Comparison of ENCODE assay signal across 14 cellular contexts in the genomic region with DNA sequence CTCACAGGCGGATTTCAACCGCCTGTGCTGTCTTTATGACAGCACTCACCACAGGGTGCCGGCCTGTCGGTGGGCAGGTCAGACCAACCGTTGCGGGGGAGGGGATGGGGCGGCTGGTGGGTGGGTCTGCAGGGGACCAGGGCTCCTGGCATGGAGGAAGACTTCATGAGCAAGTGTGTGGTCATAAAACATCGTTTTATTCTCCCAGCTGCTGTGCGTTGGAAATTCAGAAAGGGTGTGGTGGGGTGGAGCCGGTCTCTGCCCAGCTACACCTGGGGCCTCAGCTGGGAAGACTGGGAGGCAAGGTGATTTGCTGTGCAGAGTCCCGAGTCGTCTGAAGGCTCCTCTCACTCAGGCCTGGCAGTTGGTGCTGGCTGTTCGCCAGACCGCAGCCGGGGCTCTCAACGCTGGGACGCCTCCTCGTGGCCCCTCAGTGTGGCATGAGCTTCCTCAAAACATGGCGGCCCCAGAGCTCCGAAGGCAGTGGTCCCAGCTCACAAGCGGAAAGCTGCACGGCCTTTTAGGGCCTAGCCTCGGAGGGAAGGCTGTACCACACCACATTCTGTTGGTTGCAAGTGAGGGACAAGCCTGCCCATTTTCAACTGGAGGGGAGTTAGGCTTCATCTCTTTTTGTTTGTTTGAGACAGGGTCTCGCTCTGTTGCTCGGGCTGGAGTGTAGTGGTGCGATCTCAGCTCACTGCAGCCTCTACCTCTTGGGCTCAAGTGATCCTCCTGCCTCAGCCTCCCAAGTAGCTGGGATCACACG. TPM values are rescaled to one million over a fixed set of nuclear protein-coding genes. Genes with fewer than 3 reads are reported as not detected.
A peak's percentile ranks its signal among the peaks of the same experiment; 100 is the strongest.
DNase-seq lines count a peak whose midpoint lies in the region; ATAC-seq and TF ChIP-seq lines count a peak whose summit lies in the region.
"Had no signal": no experiment of that assay in that cellular context is flagged by ENCODE, and none has a peak within 500 bp of the region (broad histone marks: within the 10 kb centered on the region; RNA-seq: fewer than 3 reads in every experiment).

No MANE protein-coding gene starts in this region.

- H3K27ac Mint-ChIP-seq in CD14-positive monocyte (peak overlapping the region; percentile 74 to 97 (median 94)), natural killer cell (peak overlapping the region; percentile 96 to 99)
- H3K27ac Mint-ChIP-seq in activated CD8-positive, alpha-beta T cell treated with anti-CD3 and anti-CD28 coated beads, Interleukin-2, amount 10 ng/mL, durations not matched to agents 7 days and 5 days: peak overlapping the region; percentile 71

- peak overlapping the region; percentile 95 for H3K9ac ChIP-seq in Loucy (ENCODE audit: low read depth, low read length, poor library complexity, severe bottlenecking)

- H3K4me3 Mint-ChIP-seq in CD14-positive monocyte (no peak overlapping the region), natural killer cell (peak overlapping the region; percentile 95)
- no peak overlapping the region for H3K4me3 Mint-ChIP-seq in activated CD8-positive, alpha-beta T cell treated with anti-CD3 and anti-CD28 coated beads, Interleukin-2, amount 10 ng/mL, durations not matched to agents 7 days and 5 days

- H3K9me3 Mint-ChIP-seq in CD14-positive monocyte (peaks cover 0 to 11% (median 1%) of the 10 kb centered on the region in 7 donors), natural killer cell (no peaks in the 10 kb centered on the region)
- H3K9me3 Mint-ChIP-seq in activated CD8-positive, alpha-beta T cell treated with anti-CD3 and anti-CD28 coated beads, Interleukin-2, amount 10 ng/mL, durations not matched to agents 7 days and 5 days (ENCODE audit: insufficient read depth): no peaks in the 10 kb centered on the region

- TF ChIP-seq CTCF in CD14-positive monocyte (IDR thresholded peaks at IDR 0.05) (no peak), Loucy (conservative IDR thresholded peaks at IDR 0.05; ENCODE audit: low read length) (peak; percentile 56), natural killer cell (IDR thresholded peaks at IDR 0.05) (no peak)

- H3K27me3 Mint-ChIP-seq in CD14-positive monocyte (ENCODE audit: low read depth in 3 of 3) (peaks cover 1 to 2% (median 1%) of the 10 kb centered on the region in 3 donors), natural killer cell (ENCODE audit: low read depth in 2 of 2) (peaks cover 0 to 2% of the 10 kb centered on the region in 2 donors)
- H3K27me3 Mint-ChIP-seq in activated CD8-positive, alpha-beta T cell treated with anti-CD3 and anti-CD28 coated beads, Interleukin-2, amount 10 ng/mL, durations not matched to agents 7 days and 5 days (ENCODE audit: low read depth): no peaks in the 10 kb centered on the region

- peaks cover 91% of the 10 kb centered on the region for H3K79me2 ChIP-seq in Loucy (ENCODE audit: insufficient read depth, low read length)

- H3K9me3 ChIP-seq in Loucy (ENCODE audit: insufficient read depth, low read depth, low read length): no peaks in the 10 kb centered on the region
- H3K9me3 ChIP-seq: psoas muscle had no signal

- CTCF ChIA-PET in activated CD8-positive, alpha-beta T cell treated with anti-CD3 and anti-CD28 coated beads, Interleukin-2, amount 10 ng/mL, durations not matched to agents 7 days and 5 days (lab: Charles Lee): interaction anchor here (1.5 to 4.4 kb wide), 5 partner anchors 10 to 49 kb away, joined by 4 to 24 read pairs (median 12); no protein-coding TSS in a partner anchor

- POLR2A ChIA-PET in activated CD8-positive, alpha-beta T cell treated with anti-CD3 and anti-CD28 coated beads, Interleukin-2, amount 10 ng/mL, durations not matched to agents 7 days and 5 days (lab: Charles Lee): interaction anchor here (0.6 to 5.0 kb wide), 3 partner anchors 10 to 15 kb away, joined by 3 to 67 read pairs (median 24); no protein-coding TSS in a partner anchor

- H3K9me2 ChIP-seq in Loucy (replicated peaks; ENCODE audit: low read depth, low read length): no peaks in the 10 kb centered on the region

- peaks cover 45% of the 10 kb centered on the region for H3F3A ChIP-seq in Loucy (ENCODE audit: low read depth)

- no peak overlapping the region for H2AFZ ChIP-seq in Loucy (ENCODE audit: low read length)

- peaks cover 87% of the 10 kb centered on the region for H3K4me1 ChIP-seq in Loucy (ENCODE audit: insufficient read depth, low read length, poor library complexity, severe bottlenecking)

- peaks cover 49% of the 10 kb centered on the region for H4K20me1 ChIP-seq in Loucy (ENCODE audit: insufficient read depth, low read length, poor library complexity, severe bottlenecking)

- ATAC-seq in activated CD8-positive, alpha-beta T cell treated with anti-CD3 and anti-CD28 coated beads, Interleukin-2, amount 10 ng/mL, durations not matched to agents 7 days and 5 days: no peak
- ATAC-seq in natural killer cell: no peak
- no peak for ATAC-seq in GM19455 (IDR thresholded peaks at IDR 0.05; ENCODE audit: unreplicated experiment)
- ATAC-seq: psoas muscle had no signal

- peak overlapping the region; percentile 97 for H3K4me2 ChIP-seq in Loucy (ENCODE audit: low read depth, low read length, poor library complexity, severe bottlenecking)

- peaks cover 93% of the 10 kb centered on the region for H3K4me1 Mint-ChIP-seq in CD14-positive monocyte
- H3K4me1 Mint-ChIP-seq in activated CD8-positive, alpha-beta T cell treated with anti-CD3 and anti-CD28 coated beads, Interleukin-2, amount 10 ng/mL, durations not matched to agents 7 days and 5 days (ENCODE audit: low read depth): peaks cover 76% of the 10 kb centered on the region
- peaks cover 99 to 100% of the 10 kb centered on the region in 2 donors for H3K4me1 Mint-ChIP-seq in natural killer cell

- peaks cover 10% of the 10 kb centered on the region; the same call in 1 of the 2 replicates for H3K36me3 ChIP-seq in Loucy (ENCODE audit: insufficient read depth, low read length)

- DNase-seq in CD14-positive monocyte (ENCODE audit: low spot score) (no peak), natural killer cell (no peak), mucosa of gallbladder (ENCODE audit: low spot score) (no peak), NCI-H1694 (lab: John Stamatoyannopoulos, UW) (no peak)
- DNase-seq in activated CD8-positive, alpha-beta T cell treated with anti-CD3 and anti-CD28 coated beads, Interleukin-2, amount 10 ng/mL, durations not matched to agents 7 days and 5 days: no peak
- DNase-seq in activated T-cell treated with anti-CD3 and anti-CD28 coated beads, Interleukin-2, amount 50 U/mL, for 1 hour: no peak
- DNase-seq: effector memory CD4-positive, alpha-beta T cell; head of caudate nucleus; NCI-H2081 treated with DMSO at 0.1 percent for 48 hours; psoas muscle; stimulated activated CD4-positive, alpha-beta T cell treated with anti-CD3 and anti-CD28 coated beads, Interleukin-4, amount 100 ng/mL, for 1 hour had no signal

- H3K4me3 ChIP-seq in Loucy (ENCODE audit: low read length, poor library complexity, severe bottlenecking): peak overlapping the region; percentile 77
- H3K4me3 ChIP-seq: lung, psoas muscle had no signal

- H3K36me3 Mint-ChIP-seq in CD14-positive monocyte (peaks cover 16 to 18% of the 10 kb centered on the region in 2 donors), natural killer cell (no peaks in the 10 kb centered on the region)
- peaks cover 25% of the 10 kb centered on the region for H3K36me3 Mint-ChIP-seq in activated CD8-positive, alpha-beta T cell treated with anti-CD3 and anti-CD28 coated beads, Interleukin-2, amount 10 ng/mL, durations not matched to agents 7 days and 5 days (ENCODE audit: low read depth)

- intact Hi-C loops in CD14-positive monocyte (cut with micrococcal nuclease): loop anchor here in 1 of 2 donors (5.0 kb wide), 1 partner anchor 40 kb away; no protein-coding TSS in a partner anchor
- intact Hi-C loops in natural killer cell (cut with micrococcal nuclease): loop anchor here (5.0 kb wide), 1 partner anchor 45 kb away; no protein-coding TSS in a partner anchor

- H3K27me3 ChIP-seq in Loucy (ENCODE audit: insufficient read depth, low read length, poor library complexity, severe bottlenecking): no peaks in the 10 kb centered on the region

RNA-seq across cellular contexts. Expression of a gene that starts 45.8 kb away (rescaled TPM):
- polyA plus RNA-seq in CD14-positive monocyte: under 1 TPM; 0.67 to 0.86 TPM
- total RNA-seq in activated CD8-positive, alpha-beta T cell treated with anti-CD3 and anti-CD28 coated beads, Interleukin-2, amount 10 ng/mL, durations not matched to agents 7 days and 5 days: 10 to 100 TPM; 48.9 to 51.4 TPM
- 100 to 1,000 TPM; 232 to 277 (median 233) TPM for total RNA-seq in natural killer cell
- total RNA-seq in mucosa of gallbladder: 82.9 TPM
